5 cellular contexts compared by ENCODE assay signal in genomic region chr2:86739485-86739884, GRCh38. TPM values are rescaled to one million over a fixed set of nuclear protein-coding genes. Genes with fewer than 3 reads are reported as not detected.
"Had no signal": no experiment of that assay in that cellular context is flagged by ENCODE, and none has a peak within 500 bp of the region (broad histone marks: within the 10 kb centered on the region; RNA-seq: fewer than 3 reads in every experiment).

No MANE protein-coding gene starts in this region.

RNA-seq across cellular contexts. Expression of gene CD8A, which starts 51.2 kb away (rescaled TPM):
- total RNA-seq: LHCN-M2, MCF 10A, OCI-LY7, RPMI7951, SJSA1 had no signal
